ENCODE assay signal across 1 cellular context in the genomic region with DNA sequence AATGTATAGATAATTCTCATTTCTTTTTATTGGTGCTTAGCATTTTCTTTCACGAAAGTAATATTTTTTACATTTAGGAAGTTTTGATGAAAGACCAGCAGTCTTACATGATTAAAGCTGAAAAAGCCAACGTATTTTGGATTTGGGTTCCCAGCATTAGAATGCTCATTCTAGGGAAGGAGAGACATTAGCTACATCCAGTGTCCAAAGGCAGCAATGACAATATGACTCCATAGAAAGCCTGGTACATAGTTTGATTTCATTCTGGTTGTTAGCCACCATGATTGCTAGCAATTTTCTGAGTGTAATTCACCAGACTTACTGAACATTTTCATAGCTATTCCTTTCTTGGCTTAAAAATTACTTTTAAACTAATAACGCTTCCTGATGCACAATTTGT.
TF ChIP-seq lines count a peak whose summit lies in the region.

No MANE protein-coding gene starts in this region.

TF ChIP-seq in H1, 55 proteins besides CTCF, POLR2A, EP300 and RAD21 (continued from another document):
- TF ChIP-seq, protein P1, sequence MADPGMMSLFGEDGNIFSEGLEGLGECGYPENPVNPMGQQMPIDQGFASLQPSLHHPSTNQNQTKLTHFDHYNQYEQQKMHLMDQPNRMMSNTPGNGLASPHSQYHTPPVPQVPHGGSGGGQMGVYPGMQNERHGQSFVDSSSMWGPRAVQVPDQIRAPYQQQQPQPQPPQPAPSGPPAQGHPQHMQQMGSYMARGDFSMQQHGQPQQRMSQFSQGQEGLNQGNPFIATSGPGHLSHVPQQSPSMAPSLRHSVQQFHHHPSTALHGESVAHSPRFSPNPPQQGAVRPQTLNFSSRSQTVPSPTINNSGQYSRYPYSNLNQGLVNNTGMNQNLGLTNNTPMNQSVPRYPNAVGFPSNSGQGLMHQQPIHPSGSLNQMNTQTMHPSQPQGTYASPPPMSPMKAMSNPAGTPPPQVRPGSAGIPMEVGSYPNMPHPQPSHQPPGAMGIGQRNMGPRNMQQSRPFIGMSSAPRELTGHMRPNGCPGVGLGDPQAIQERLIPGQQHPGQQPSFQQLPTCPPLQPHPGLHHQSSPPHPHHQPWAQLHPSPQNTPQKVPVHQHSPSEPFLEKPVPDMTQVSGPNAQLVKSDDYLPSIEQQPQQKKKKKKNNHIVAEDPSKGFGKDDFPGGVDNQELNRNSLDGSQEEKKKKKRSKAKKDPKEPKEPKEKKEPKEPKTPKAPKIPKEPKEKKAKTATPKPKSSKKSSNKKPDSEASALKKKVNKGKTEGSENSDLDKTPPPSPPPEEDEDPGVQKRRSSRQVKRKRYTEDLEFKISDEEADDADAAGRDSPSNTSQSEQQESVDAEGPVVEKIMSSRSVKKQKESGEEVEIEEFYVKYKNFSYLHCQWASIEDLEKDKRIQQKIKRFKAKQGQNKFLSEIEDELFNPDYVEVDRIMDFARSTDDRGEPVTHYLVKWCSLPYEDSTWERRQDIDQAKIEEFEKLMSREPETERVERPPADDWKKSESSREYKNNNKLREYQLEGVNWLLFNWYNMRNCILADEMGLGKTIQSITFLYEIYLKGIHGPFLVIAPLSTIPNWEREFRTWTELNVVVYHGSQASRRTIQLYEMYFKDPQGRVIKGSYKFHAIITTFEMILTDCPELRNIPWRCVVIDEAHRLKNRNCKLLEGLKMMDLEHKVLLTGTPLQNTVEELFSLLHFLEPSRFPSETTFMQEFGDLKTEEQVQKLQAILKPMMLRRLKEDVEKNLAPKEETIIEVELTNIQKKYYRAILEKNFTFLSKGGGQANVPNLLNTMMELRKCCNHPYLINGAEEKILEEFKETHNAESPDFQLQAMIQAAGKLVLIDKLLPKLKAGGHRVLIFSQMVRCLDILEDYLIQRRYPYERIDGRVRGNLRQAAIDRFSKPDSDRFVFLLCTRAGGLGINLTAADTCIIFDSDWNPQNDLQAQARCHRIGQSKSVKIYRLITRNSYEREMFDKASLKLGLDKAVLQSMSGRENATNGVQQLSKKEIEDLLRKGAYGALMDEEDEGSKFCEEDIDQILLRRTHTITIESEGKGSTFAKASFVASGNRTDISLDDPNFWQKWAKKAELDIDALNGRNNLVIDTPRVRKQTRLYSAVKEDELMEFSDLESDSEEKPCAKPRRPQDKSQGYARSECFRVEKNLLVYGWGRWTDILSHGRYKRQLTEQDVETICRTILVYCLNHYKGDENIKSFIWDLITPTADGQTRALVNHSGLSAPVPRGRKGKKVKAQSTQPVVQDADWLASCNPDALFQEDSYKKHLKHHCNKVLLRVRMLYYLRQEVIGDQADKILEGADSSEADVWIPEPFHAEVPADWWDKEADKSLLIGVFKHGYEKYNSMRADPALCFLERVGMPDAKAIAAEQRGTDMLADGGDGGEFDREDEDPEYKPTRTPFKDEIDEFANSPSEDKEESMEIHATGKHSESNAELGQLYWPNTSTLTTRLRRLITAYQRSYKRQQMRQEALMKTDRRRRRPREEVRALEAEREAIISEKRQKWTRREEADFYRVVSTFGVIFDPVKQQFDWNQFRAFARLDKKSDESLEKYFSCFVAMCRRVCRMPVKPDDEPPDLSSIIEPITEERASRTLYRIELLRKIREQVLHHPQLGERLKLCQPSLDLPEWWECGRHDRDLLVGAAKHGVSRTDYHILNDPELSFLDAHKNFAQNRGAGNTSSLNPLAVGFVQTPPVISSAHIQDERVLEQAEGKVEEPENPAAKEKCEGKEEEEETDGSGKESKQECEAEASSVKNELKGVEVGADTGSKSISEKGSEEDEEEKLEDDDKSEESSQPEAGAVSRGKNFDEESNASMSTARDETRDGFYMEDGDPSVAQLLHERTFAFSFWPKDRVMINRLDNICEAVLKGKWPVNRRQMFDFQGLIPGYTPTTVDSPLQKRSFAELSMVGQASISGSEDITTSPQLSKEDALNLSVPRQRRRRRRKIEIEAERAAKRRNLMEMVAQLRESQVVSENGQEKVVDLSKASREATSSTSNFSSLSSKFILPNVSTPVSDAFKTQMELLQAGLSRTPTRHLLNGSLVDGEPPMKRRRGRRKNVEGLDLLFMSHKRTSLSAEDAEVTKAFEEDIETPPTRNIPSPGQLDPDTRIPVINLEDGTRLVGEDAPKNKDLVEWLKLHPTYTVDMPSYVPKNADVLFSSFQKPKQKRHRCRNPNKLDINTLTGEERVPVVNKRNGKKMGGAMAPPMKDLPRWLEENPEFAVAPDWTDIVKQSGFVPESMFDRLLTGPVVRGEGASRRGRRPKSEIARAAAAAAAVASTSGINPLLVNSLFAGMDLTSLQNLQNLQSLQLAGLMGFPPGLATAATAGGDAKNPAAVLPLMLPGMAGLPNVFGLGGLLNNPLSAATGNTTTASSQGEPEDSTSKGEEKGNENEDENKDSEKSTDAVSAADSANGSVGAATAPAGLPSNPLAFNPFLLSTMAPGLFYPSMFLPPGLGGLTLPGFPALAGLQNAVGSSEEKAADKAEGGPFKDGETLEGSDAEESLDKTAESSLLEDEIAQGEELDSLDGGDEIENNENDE (IDR thresholded peaks at IDR 0.05; ENCODE audit: insufficient replicate concordance, low read length) = no peak
- no peak for TF ChIP-seq SIN3A (conservative IDR thresholded peaks at IDR 0.05 in 1 of 2, IDR thresholded peaks at IDR 0.05 in 1 of 2; ENCODE audit: low read depth in 1 of 2, low read length in 2 of 2)
- no peak for TF ChIP-seq RXRA (IDR thresholded peaks at IDR 0.05; ENCODE audit: insufficient read depth, low read depth, low read length)
- TF ChIP-seq POU5F1 (IDR thresholded peaks at IDR 0.05; ENCODE audit: low read depth, low read length) = no peak
- no peak for TF ChIP-seq ZNF274 (IDR thresholded peaks at IDR 0.05; ENCODE audit: borderline replicate concordance, extremely low read depth, low read length)
- TF ChIP-seq SAP30 (IDR thresholded peaks at IDR 0.05; ENCODE audit: insufficient read depth, insufficient replicate concordance, low read length) = no peak
